8 cellular contexts compared by ENCODE assay signal in the genomic region with DNA sequence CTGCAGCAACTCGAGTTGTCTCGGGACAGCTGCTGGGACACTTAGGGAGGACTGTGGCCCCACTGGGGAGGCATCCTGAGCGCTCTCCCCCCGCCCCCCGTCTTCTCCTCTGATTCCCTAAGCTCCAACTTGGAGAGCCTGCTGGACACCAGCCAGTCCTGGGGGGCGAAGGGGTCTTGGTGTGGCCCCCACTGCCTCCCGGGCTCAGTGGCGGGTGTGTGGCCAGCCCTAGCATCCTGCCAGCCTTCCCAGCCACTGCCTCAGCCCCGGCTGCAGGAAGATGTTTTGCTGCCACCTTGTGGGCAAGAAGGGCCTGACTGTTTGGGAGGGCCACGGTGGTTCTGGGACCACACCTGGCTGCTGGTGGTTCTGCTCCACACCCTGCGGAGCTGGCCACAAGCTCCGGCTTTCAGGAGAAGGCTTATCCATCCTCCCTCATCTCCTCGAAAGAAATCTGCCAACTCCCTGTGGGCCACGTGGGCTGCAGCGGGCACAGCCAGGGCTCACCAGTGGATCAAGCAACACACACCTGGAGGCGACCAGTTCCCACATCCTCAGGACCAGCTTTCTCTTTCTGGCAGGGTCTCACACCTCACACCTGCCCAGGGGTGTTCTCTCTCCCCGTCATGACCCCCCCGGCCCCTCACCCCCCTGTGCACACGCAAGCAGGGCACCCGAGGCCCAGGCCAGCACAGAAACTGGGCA. TPM values are rescaled to one million over a fixed set of nuclear protein-coding genes. Genes with fewer than 3 reads are reported as not detected.
DNase-seq lines count a peak whose midpoint lies in the region; ATAC-seq and TF ChIP-seq lines count a peak whose summit lies in the region.

No MANE protein-coding gene starts in this region.

- 38 to 53% (median 44%) methylated on average over 16 to 20 of the region's 20 CpGs for WGBS in spleen, 5 donors

- H3K4me3 ChIP-seq in spleen: no peak overlapping the region

- no peaks in the 10 kb centered on the region for H3K9me3 ChIP-seq in spleen

- peaks cover 0 to 11% (median 0%) of the 10 kb centered on the region in 6 donors for H3K36me3 ChIP-seq in spleen

- intact Hi-C loops in spleen (cut with DNase I; ENCODE audit: low total_unique reads): loop anchor here (5.0 kb wide), 2 partner anchors 79 to 214 kb away; no protein-coding TSS in a partner anchor

- no peak for TF ChIP-seq POLR2A in spleen (IDR thresholded peaks at IDR 0.05)

- peaks cover 0 to 20% (median 0%) of the 10 kb centered on the region in 7 donors for H3K27me3 ChIP-seq in spleen (replicated peaks in 1 of 7)

- TF ChIP-seq CTCF in spleen (IDR thresholded peaks at IDR 0.05 in 8 of 11, conservative IDR thresholded peaks at IDR 0.05 in 3 of 11): peak; percentile 74 to 95 (median 91)

- DNase-seq in EH (ENCODE audit: low read depth) (peak; percentile 78), Kasumi-1 (lab: John Stamatoyannopoulos, UW) (peak; percentile 28 to 49), T-helper 22 cell (ENCODE audit: low read depth) (peak; percentile 43), anterior cingulate cortex (lab: John Stamatoyannopoulos, UW) (peak in 50 of 58 donors; percentile 10 to 79 (median 56)), hepatic stellate cell (ENCODE audit: low spot score) (peak; percentile 96), spleen (peak; percentile 92), NOMO-1 (lab: John Stamatoyannopoulos, UW; ENCODE audit: unreplicated experiment in 2 of 2) (no peak)

- ATAC-seq in GM21526 (IDR thresholded peaks at IDR 0.05; ENCODE audit: low FRiP score, unreplicated experiment): peak; percentile 54

- peaks cover 0 to 40% (median 20%) of the 10 kb centered on the region in 6 donors for H3K4me1 ChIP-seq in spleen

- H3K27ac ChIP-seq in spleen: no peak overlapping the region

RNA-seq across cellular contexts. Expression of gene AGAP3, which starts 24.8 kb away (rescaled TPM):
- total RNA-seq in spleen: 10 to 100 TPM; 43.2 to 94.4 (median 73.0) TPM
- 10 to 100 TPM; 21.8 to 79.1 (median 51.2) TPM for polyA plus RNA-seq in spleen

RNA-seq across cellular contexts. Expression of gene TMUB1, which starts 27.8 kb away (rescaled TPM):
- total RNA-seq in spleen: 10 to 100 TPM; 27.1 to 47.8 (median 38.2) TPM
- polyA plus RNA-seq in spleen: 10 to 100 TPM; 43.0 to 73.4 (median 45.9) TPM

RNA-seq across cellular contexts. Expression of gene FASTK, which starts 30.5 kb away (rescaled TPM):
- 100 to 1,000 TPM in 1 of 7 donors, 10 to 100 TPM in 6; 72.9 to 102 (median 77.6) TPM for total RNA-seq in spleen
- 100 to 1,000 TPM in 2 of 3 donors, 10 to 100 TPM in 1; 83.9 to 183 (median 136) TPM for polyA plus RNA-seq in spleen

RNA-seq across cellular contexts. Expression of gene SLC4A2, which starts 51.7 kb away (rescaled TPM):
- 100 to 1,000 TPM in 1 of 7 donors, 10 to 100 TPM in 6; 58.9 to 112 (median 85.2) TPM for total RNA-seq in spleen
- 100 to 1,000 TPM in 1 of 3 donors, 10 to 100 TPM in 2; 43.9 to 122 (median 99.4) TPM for polyA plus RNA-seq in spleen

RNA-seq across cellular contexts. Expression of gene CDK5, which starts 53.4 kb away (rescaled TPM):
- total RNA-seq in spleen: 10 to 100 TPM in 4 of 7 donors, 1 to 10 TPM in 3; 7.5 to 17.9 (median 11.2) TPM
- polyA plus RNA-seq in spleen: 10 to 100 TPM in 1 of 3 donors, 1 to 10 TPM in 2; 6.3 to 10.1 (median 9.2) TPM

Comparison
In these comparisons a context has a peak if more than half of its experiments do, and no peak if none do; other contexts are left out.
1. DNase-seq: peak in EH (single experiment), Kasumi-1 (2 of 2), T-helper 22 cell (single experiment), anterior cingulate cortex (50 of 58), hepatic stellate cell (single experiment) and spleen (single experiment); none in NOMO-1 (0 of 2).